ENCODE assay signal across 24 cellular contexts in the genomic region with DNA sequence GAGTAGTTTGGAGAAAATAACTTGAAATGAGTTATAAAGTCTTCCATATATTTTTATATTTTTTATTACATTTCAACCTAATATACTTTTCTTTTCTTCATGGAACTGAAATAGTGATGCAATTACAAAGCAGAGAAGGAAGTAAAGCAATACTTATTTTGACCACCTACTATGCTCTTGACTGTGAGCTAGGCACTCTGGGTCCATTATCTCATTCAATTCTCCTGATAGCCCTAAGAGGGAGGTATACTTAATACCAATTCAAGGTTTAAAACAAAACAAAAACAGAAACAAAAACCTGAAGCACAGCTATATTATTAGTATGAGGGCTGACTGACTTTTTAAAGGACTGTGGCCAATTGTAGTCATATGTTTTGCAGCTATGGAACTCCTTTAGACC.
"Had no signal": no experiment of that assay in that cellular context is flagged by ENCODE, and none has a peak within 500 bp of the region (broad histone marks: within the 10 kb centered on the region; RNA-seq: fewer than 3 reads in every experiment).

No MANE protein-coding gene starts in this region.

- H3K4me3 ChIP-seq: coronary artery, esophagus squamous epithelium, left lung, prostate gland, right atrium auricular region, smooth muscle cell, stomach, thyroid gland, vagina had no signal

- DNase-seq: dermis blood vessel endothelial cell; effector memory CD4-positive, alpha-beta T cell; erythroblast; esophagus squamous epithelium; foreskin melanocyte; left cardiac atrium; left lung; mesenchymal stem cell; natural killer cell; stimulated activated CD4-positive, alpha-beta T cell treated with anti-CD3 and anti-CD28 coated beads, Interleukin-12 subunit alpha, Interleukin-12 subunit beta, amount 100 ng/mL, for 4 hours; stimulated activated CD4-positive, alpha-beta T cell treated with anti-CD3 and anti-CD28 coated beads, Interleukin-1b, Interleukin-23, amount 100 ng/mL, for 48 hours; stimulated activated CD4-positive, alpha-beta T cell treated with anti-CD3 and anti-CD28 coated beads, Interleukin-4, amount 100 ng/mL, for 1 hour; stimulated activated naive CD4-positive, alpha-beta T cell treated with Interleukin-2 at 50 U/mL for 16 hours; stomach; thyroid gland; trophoblast cell had no signal

- ATAC-seq: left cardiac atrium; left lung; natural killer cell; sciatic nerve; stimulated activated effector memory CD8-positive, alpha-beta T cell treated with anti-CD3 and anti-CD28 coated beads, Interleukin-12 subunit alpha, Interleukin-12 subunit beta, amount 100 ng/mL, for 72 hours had no signal

- H3K4me2 ChIP-seq: smooth muscle cell had no signal

- H3K4me1 Mint-ChIP-seq: natural killer cell; neural crest cell; stimulated activated effector memory CD8-positive, alpha-beta T cell treated with anti-CD3 and anti-CD28 coated beads, Interleukin-12 subunit alpha, Interleukin-12 subunit beta, amount 100 ng/mL, for 72 hours had no signal

- H3K36me3 Mint-ChIP-seq: natural killer cell; stimulated activated effector memory CD8-positive, alpha-beta T cell treated with anti-CD3 and anti-CD28 coated beads, Interleukin-12 subunit alpha, Interleukin-12 subunit beta, amount 100 ng/mL, for 72 hours had no signal

- H3K4me1 ChIP-seq: esophagus squamous epithelium, left lung, prostate gland, right atrium auricular region, stomach, thyroid gland, vagina had no signal

- H3K9me3 Mint-ChIP-seq: neural crest cell; stimulated activated effector memory CD8-positive, alpha-beta T cell treated with anti-CD3 and anti-CD28 coated beads, Interleukin-12 subunit alpha, Interleukin-12 subunit beta, amount 100 ng/mL, for 72 hours had no signal

- H3K27ac ChIP-seq: coronary artery, esophagus squamous epithelium, left lung, prostate gland, right atrium auricular region, stomach, thyroid gland, vagina had no signal

- H3K9me3 ChIP-seq: esophagus squamous epithelium, left lung, prostate gland, right atrium auricular region, stomach, thyroid gland, vagina had no signal

- H3K27ac Mint-ChIP-seq: natural killer cell; stimulated activated effector memory CD8-positive, alpha-beta T cell treated with anti-CD3 and anti-CD28 coated beads, Interleukin-12 subunit alpha, Interleukin-12 subunit beta, amount 100 ng/mL, for 72 hours had no signal

- H3K27me3 ChIP-seq: esophagus squamous epithelium, left lung, right atrium auricular region, stomach, thyroid gland, vagina had no signal

- H3K36me3 ChIP-seq: esophagus squamous epithelium, left lung, prostate gland, right atrium auricular region, stomach, thyroid gland, vagina had no signal

- H3K4me3 Mint-ChIP-seq: natural killer cell; neural crest cell; stimulated activated effector memory CD8-positive, alpha-beta T cell treated with anti-CD3 and anti-CD28 coated beads, Interleukin-12 subunit alpha, Interleukin-12 subunit beta, amount 100 ng/mL, for 72 hours had no signal
